In genomic region chr3:168533600-168533999, GRCh38 we compare ENCODE assay signal across 28 cellular contexts.
"Had no signal": no experiment of that assay in that cellular context is flagged by ENCODE, and none has a peak within 500 bp of the region (broad histone marks: within the 10 kb centered on the region; RNA-seq: fewer than 3 reads in every experiment).

No MANE protein-coding gene starts in this region.

- H3K36me3 ChIP-seq: neutrophil, pancreas, prostate gland, right lobe of liver, sigmoid colon, stomach, thoracic aorta, thyroid gland, tibial nerve, upper lobe of left lung, vagina had no signal

- ATAC-seq: natural killer cell treated with Interleukin-12 subunit alpha and Interleukin-12 subunit beta and Interleukin-15 and Interleukin-18, amount 100 ng/mL, for 72 hours; pancreas; right cardiac atrium; right lobe of liver; stimulated activated effector memory CD8-positive, alpha-beta T cell treated with anti-CD3 and anti-CD28 coated beads, Interleukin-12 subunit alpha, Interleukin-12 subunit beta, amount 100 ng/mL, for 72 hours; stimulated activated naive B cell treated with anti-CD40 and anti-IgM and Interleukin-4, amounts not matched to agents 10 μg/mL and 1 μg/mL and 100 μg/mL, for 72 hours had no signal

- FAIRE-seq: urothelium cell line had no signal

- H3K27me3 ChIP-seq: neutrophil, pancreas, right lobe of liver, sigmoid colon, stomach, thyroid gland, tibial nerve, upper lobe of left lung, vagina had no signal

- H3K27ac Mint-ChIP-seq: natural killer cell treated with Interleukin-12 subunit alpha and Interleukin-12 subunit beta and Interleukin-15 and Interleukin-18, amount 100 ng/mL, for 72 hours; nephron progenitor cell; stimulated activated effector memory CD8-positive, alpha-beta T cell treated with anti-CD3 and anti-CD28 coated beads, Interleukin-12 subunit alpha, Interleukin-12 subunit beta, amount 100 ng/mL, for 72 hours; stimulated activated naive B cell treated with anti-CD40 and anti-IgM and Interleukin-4, amounts not matched to agents 10 μg/mL and 1 μg/mL and 100 μg/mL, for 72 hours; stimulated activated naive CD8-positive, alpha-beta T cell treated with anti-CD3 and anti-CD28 coated beads, Interleukin-15, Interleukin-2, amounts not matched to agents 100 ng/mL and 50 ng/mL, for 24 hours had no signal

- H3K4me3 Mint-ChIP-seq: natural killer cell treated with Interleukin-12 subunit alpha and Interleukin-12 subunit beta and Interleukin-15 and Interleukin-18, amount 100 ng/mL, for 72 hours; nephron progenitor cell; neural crest cell; stimulated activated effector memory CD8-positive, alpha-beta T cell treated with anti-CD3 and anti-CD28 coated beads, Interleukin-12 subunit alpha, Interleukin-12 subunit beta, amount 100 ng/mL, for 72 hours; stimulated activated naive B cell treated with anti-CD40 and anti-IgM and Interleukin-4, amounts not matched to agents 10 μg/mL and 1 μg/mL and 100 μg/mL, for 72 hours; stimulated activated naive CD8-positive, alpha-beta T cell treated with anti-CD3 and anti-CD28 coated beads, Interleukin-15, Interleukin-2, amounts not matched to agents 100 ng/mL and 50 ng/mL, for 24 hours had no signal

- H3K9me3 Mint-ChIP-seq: nephron progenitor cell; neural crest cell; stimulated activated naive B cell treated with anti-CD40 and anti-IgM and Interleukin-4, amounts not matched to agents 10 μg/mL and 1 μg/mL and 100 μg/mL, for 72 hours had no signal

- H3K4me3 ChIP-seq: pancreas, prostate gland, right lobe of liver, sigmoid colon, stomach, thoracic aorta, thyroid gland, tibial nerve, upper lobe of left lung, vagina had no signal

- H3K36me3 Mint-ChIP-seq: natural killer cell treated with Interleukin-12 subunit alpha and Interleukin-12 subunit beta and Interleukin-15 and Interleukin-18, amount 100 ng/mL, for 72 hours; stimulated activated effector memory CD8-positive, alpha-beta T cell treated with anti-CD3 and anti-CD28 coated beads, Interleukin-12 subunit alpha, Interleukin-12 subunit beta, amount 100 ng/mL, for 72 hours; stimulated activated naive B cell treated with anti-CD40 and anti-IgM and Interleukin-4, amounts not matched to agents 10 μg/mL and 1 μg/mL and 100 μg/mL, for 72 hours had no signal

- H3K27ac ChIP-seq: neutrophil, pancreas, prostate gland, right lobe of liver, sigmoid colon, stomach, thoracic aorta, thyroid gland, tibial nerve, upper lobe of left lung, vagina had no signal

- H3K9me3 ChIP-seq: neutrophil, pancreas, prostate gland, right lobe of liver, sigmoid colon, stomach, thoracic aorta, thyroid gland, tibial nerve, upper lobe of left lung, vagina had no signal

- H3K4me1 Mint-ChIP-seq: stimulated activated effector memory CD8-positive, alpha-beta T cell treated with anti-CD3 and anti-CD28 coated beads, Interleukin-12 subunit alpha, Interleukin-12 subunit beta, amount 100 ng/mL, for 72 hours; stimulated activated naive B cell treated with anti-CD40 and anti-IgM and Interleukin-4, amounts not matched to agents 10 μg/mL and 1 μg/mL and 100 μg/mL, for 72 hours had no signal

- H3K4me1 ChIP-seq: pancreas, prostate gland, sigmoid colon, stomach, thyroid gland, tibial nerve, upper lobe of left lung, vagina had no signal

- H3K27me3 Mint-ChIP-seq: natural killer cell treated with Interleukin-12 subunit alpha and Interleukin-12 subunit beta and Interleukin-15 and Interleukin-18, amount 100 ng/mL, for 72 hours; stimulated activated naive B cell treated with anti-CD40 and anti-IgM and Interleukin-4, amounts not matched to agents 10 μg/mL and 1 μg/mL and 100 μg/mL, for 72 hours; stimulated activated naive CD8-positive, alpha-beta T cell treated with anti-CD3 and anti-CD28 coated beads, Interleukin-15, Interleukin-2, amounts not matched to agents 100 ng/mL and 50 ng/mL, for 24 hours had no signal

- DNase-seq: nephron progenitor cell; nucleus accumbens; pancreas; retina; right cardiac atrium; right lobe of liver; sigmoid colon; small intestine; stimulated activated CD4-positive, alpha-beta T cell treated with anti-CD3 and anti-CD28 coated beads, Interleukin-15, amount 100 ng/mL, for 24 hours; stimulated activated CD4-positive, alpha-beta T cell treated with anti-CD3 and anti-CD28 coated beads, Interleukin-2, amount 100 ng/mL, for 24 hours; stimulated activated CD4-positive, alpha-beta T cell treated with anti-CD3 and anti-CD28 coated beads, Interleukin-2, amount 100 ng/mL, for 48 hours; stimulated activated CD4-positive, alpha-beta T cell treated with anti-CD3 and anti-CD28 coated beads, Interleukin-4, amount 100 ng/mL, for 24 hours; stimulated activated naive B cell treated with anti-CD40 and anti-IgM and Interleukin-4, amounts not matched to agents 10 μg/mL and 1 μg/mL and 100 μg/mL, for 72 hours; stimulated activated naive CD4-positive, alpha-beta T cell treated with Interleukin-2 at 50 U/mL for 16 hours; stomach; thyroid gland; trophoblast cell; upper lobe of left lung had no signal
